In genomic region chr19:10763399-10763798, GRCh38 we compare ENCODE assay signal across 1 cellular context.
TF ChIP-seq lines count a peak whose summit lies in the region.

No MANE protein-coding gene starts in this region.

TF ChIP-seq in WTC11, 78 proteins besides CTCF, POLR2A, EP300 and RAD21 (continued from another document):
- TF ChIP-seq STAT6 (CRISPR knock-in tag; conservative IDR thresholded peaks at IDR 0.05; ENCODE audit: low read depth) (no peak), HMGA2 (CRISPR knock-in tag; IDR thresholded peaks at IDR 0.05) (no peak), TCF7 (CRISPR knock-in tag; IDR thresholded peaks at IDR 0.05; ENCODE audit: low read depth) (no peak), NR2C2 (CRISPR knock-in tag; IDR thresholded peaks at IDR 0.05) (no peak), SMAD4 (CRISPR knock-in tag; IDR thresholded peaks at IDR 0.05) (no peak)
- TF ChIP-seq, protein P1, sequence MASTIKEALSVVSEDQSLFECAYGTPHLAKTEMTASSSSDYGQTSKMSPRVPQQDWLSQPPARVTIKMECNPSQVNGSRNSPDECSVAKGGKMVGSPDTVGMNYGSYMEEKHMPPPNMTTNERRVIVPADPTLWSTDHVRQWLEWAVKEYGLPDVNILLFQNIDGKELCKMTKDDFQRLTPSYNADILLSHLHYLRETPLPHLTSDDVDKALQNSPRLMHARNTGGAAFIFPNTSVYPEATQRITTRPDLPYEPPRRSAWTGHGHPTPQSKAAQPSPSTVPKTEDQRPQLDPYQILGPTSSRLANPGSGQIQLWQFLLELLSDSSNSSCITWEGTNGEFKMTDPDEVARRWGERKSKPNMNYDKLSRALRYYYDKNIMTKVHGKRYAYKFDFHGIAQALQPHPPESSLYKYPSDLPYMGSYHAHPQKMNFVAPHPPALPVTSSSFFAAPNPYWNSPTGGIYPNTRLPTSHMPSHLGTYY (CRISPR knock-in tag; IDR thresholded peaks at IDR 0.05) = no peak
